In the genomic region with DNA sequence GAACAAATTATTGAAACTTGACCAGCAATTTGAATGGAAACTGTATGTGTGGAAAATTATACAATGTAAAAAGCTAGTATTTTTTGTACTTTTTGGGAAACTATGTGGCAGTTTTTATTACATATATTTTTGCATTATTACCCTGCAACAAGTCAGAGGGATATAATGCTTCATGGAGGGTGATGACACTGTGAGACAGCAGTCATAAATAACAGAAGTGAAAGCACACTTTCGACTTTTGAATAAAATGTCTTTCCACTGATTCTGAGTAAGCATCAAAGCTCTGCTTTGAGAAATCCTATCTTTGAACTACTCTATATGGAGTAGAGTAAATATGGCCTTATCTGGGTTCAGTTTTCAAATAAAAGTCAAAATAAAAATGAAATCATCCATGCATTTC, we compare ENCODE assay signal across 29 cellular contexts.
"Had no signal": no experiment of that assay in that cellular context is flagged by ENCODE, and none has a peak within 500 bp of the region (broad histone marks: within the 10 kb centered on the region; RNA-seq: fewer than 3 reads in every experiment).

No MANE protein-coding gene starts in this region.

- H3K4me1 ChIP-seq: adrenal gland, body of pancreas, esophagus muscularis mucosa, foreskin keratinocyte, gastrocnemius medialis, heart left ventricle had no signal

- ATAC-seq: activated CD4-positive, alpha-beta T cell treated with anti-CD3 and anti-CD28 coated beads for 36 hours; activated CD8-positive, alpha-beta memory T cell treated with anti-CD3 and anti-CD28 coated beads, Interleukin-2, amount 10 ng/mL, durations not matched to agents 7 days and 5 days; activated CD8-positive, alpha-beta T cell treated with anti-CD3 and anti-CD28 coated beads, Interleukin-2, amount 10 ng/mL, durations not matched to agents 7 days and 5 days; activated naive CD8-positive, alpha-beta T cell treated with anti-CD3 and anti-CD28 coated beads, Interleukin-2, amount 50 U/mL, for 24 hours; body of pancreas; effector memory CD8-positive, alpha-beta T cell; foreskin keratinocyte; gastrocnemius medialis; heart left ventricle had no signal

- H3K27me3 ChIP-seq: adrenal gland, body of pancreas, esophagus muscularis mucosa, foreskin keratinocyte, gastrocnemius medialis, heart left ventricle had no signal

- H3K27ac ChIP-seq: adrenal gland, body of pancreas, esophagus muscularis mucosa, foreskin keratinocyte, gastrocnemius medialis, heart left ventricle had no signal

- H3K36me3 ChIP-seq: adrenal gland, esophagus muscularis mucosa, gastrocnemius medialis, heart left ventricle had no signal

- DNase-seq: activated CD4-positive, alpha-beta memory T cell treated with anti-CD3 and anti-CD28 coated beads for 36 hours; activated CD4-positive, alpha-beta T cell treated with anti-CD3 and anti-CD28 coated beads for 36 hours; activated CD4-positive, alpha-beta T cell treated with anti-CD3 and anti-CD28 coated beads, Interleukin-2, amount 10 ng/mL, durations not matched to agents 24 days and 14 days; activated CD4-positive, CD25-positive, alpha-beta regulatory T cell; activated CD4-positive, CD25-positive, alpha-beta regulatory T cell treated with anti-CD3 and anti-CD28 coated beads, Interleukin-2, amount 50 U/mL, for 72 hours; activated CD8-positive, alpha-beta memory T cell treated with anti-CD3 and anti-CD28 coated beads, Interleukin-2, amount 10 ng/mL, durations not matched to agents 7 days and 5 days; activated CD8-positive, alpha-beta memory T cell treated with anti-CD3 and anti-CD28 coated beads, Interleukin-2, amount 50 U/mL, for 4 hours; activated CD8-positive, alpha-beta T cell treated with anti-CD3 and anti-CD28 coated beads, Interleukin-2, amount 10 ng/mL, durations not matched to agents 7 days and 5 days; activated effector memory CD4-positive, alpha-beta T cell treated with anti-CD3 and anti-CD28 coated beads, Interleukin-2, amount 50 U/mL, for 16 hours; activated naive CD4-positive, alpha-beta T cell treated with anti-CD3 and anti-CD28 coated beads for 36 hours; activated naive CD8-positive, alpha-beta T cell treated with anti-CD3 and anti-CD28 coated beads for 36 hours; activated naive CD8-positive, alpha-beta T cell treated with anti-CD3 and anti-CD28 coated beads, Interleukin-2, amount 50 U/mL, for 24 hours; activated T-cell treated with anti-CD3 and anti-CD28 coated beads, Interleukin-2, amount 50 U/mL, for 1 hour; activated T-cell treated with anti-CD3 and anti-CD28 coated beads, Interleukin-2, amount 50 U/mL, for 48 hours; adrenal gland; amygdala; aorta; body of pancreas; caudate nucleus; cortex of kidney; dermis blood vessel endothelial cell; effector CD4-positive, alpha-beta T cell; effector memory CD8-positive, alpha-beta T cell; erythroblast; foreskin keratinocyte; gastrocnemius medialis; glutamatergic neuron; heart left ventricle had no signal

- H3K4me3 ChIP-seq: adrenal gland, body of pancreas, esophagus muscularis mucosa, gastrocnemius medialis, heart left ventricle had no signal

- H3K9me3 ChIP-seq: body of pancreas, esophagus muscularis mucosa, gastrocnemius medialis, heart left ventricle had no signal
